Comparison of ENCODE assay signal across 22 cellular contexts in genomic region chr21:45170987-45171386, GRCh38.
"Had no signal": no experiment of that assay in that cellular context is flagged by ENCODE, and none has a peak within 500 bp of the region (broad histone marks: within the 10 kb centered on the region; RNA-seq: fewer than 3 reads in every experiment).

No MANE protein-coding gene starts in this region.

- H3K4me1 Mint-ChIP-seq: stimulated activated memory B cell treated with anti-CD40 and anti-IgM and Interleukin-4, amounts not matched to agents 10 μg/mL and 1 μg/mL and 100 μg/mL, for 72 hours had no signal

- H3K9ac ChIP-seq: parathyroid adenoma had no signal

- H3K27ac Mint-ChIP-seq: dendritic cell treated with granulocyte-macrophage colony-stimulating factor and Interleukin-4, amounts not matched to agents 40 ng/mL and 50 ng/mL, for 4 days; naive B cell; nephron; stimulated activated memory B cell treated with anti-CD40 and anti-IgM and Interleukin-4, amounts not matched to agents 10 μg/mL and 1 μg/mL and 100 μg/mL, for 72 hours; stimulated activated naive CD8-positive, alpha-beta T cell treated with anti-CD3 and anti-CD28 coated beads, Interleukin-15, Interleukin-2, amounts not matched to agents 100 ng/mL and 50 ng/mL, for 24 hours had no signal

- H2AFZ ChIP-seq: hepatocyte, parathyroid adenoma had no signal

- H3K36me3 ChIP-seq: vagina had no signal

- H3K9me3 ChIP-seq: psoas muscle, right lobe of liver, spleen, tibial artery, upper lobe of right lung, vagina had no signal

- H3K27me3 Mint-ChIP-seq: dendritic cell treated with granulocyte-macrophage colony-stimulating factor and Interleukin-4, amounts not matched to agents 40 ng/mL and 50 ng/mL, for 4 days; naive B cell; stimulated activated memory B cell treated with anti-CD40 and anti-IgM and Interleukin-4, amounts not matched to agents 10 μg/mL and 1 μg/mL and 100 μg/mL, for 72 hours; stimulated activated naive CD8-positive, alpha-beta T cell treated with anti-CD3 and anti-CD28 coated beads, Interleukin-15, Interleukin-2, amounts not matched to agents 100 ng/mL and 50 ng/mL, for 24 hours had no signal

- H3K4me2 ChIP-seq: hepatocyte had no signal

- H3K4me3 ChIP-seq: hepatocyte, psoas muscle, right lobe of liver, spleen, tibial artery, upper lobe of right lung, vagina had no signal

- H3K27ac ChIP-seq: foreskin keratinocyte, hepatocyte, parathyroid adenoma, psoas muscle, right lobe of liver, spleen, upper lobe of right lung, vagina had no signal

- H3K9me3 Mint-ChIP-seq: dendritic cell treated with granulocyte-macrophage colony-stimulating factor and Interleukin-4, amounts not matched to agents 40 ng/mL and 50 ng/mL, for 4 days; naive B cell; nephron; stimulated activated memory B cell treated with anti-CD40 and anti-IgM and Interleukin-4, amounts not matched to agents 10 μg/mL and 1 μg/mL and 100 μg/mL, for 72 hours; stimulated activated naive CD8-positive, alpha-beta T cell treated with anti-CD3 and anti-CD28 coated beads, Interleukin-15, Interleukin-2, amounts not matched to agents 100 ng/mL and 50 ng/mL, for 24 hours had no signal

- H3K79me2 ChIP-seq: hepatocyte, parathyroid adenoma had no signal

- ATAC-seq: foreskin keratinocyte; left colon; left ventricle myocardium superior; psoas muscle; right lobe of liver; stimulated activated memory B cell treated with anti-CD40 and anti-IgM and Interleukin-4, amounts not matched to agents 10 μg/mL and 1 μg/mL and 100 μg/mL, for 72 hours; upper lobe of right lung had no signal

- DNase-seq: foreskin keratinocyte; head of caudate nucleus; left colon; left ventricle myocardium superior; mesendoderm; naive B cell; psoas muscle; retina; right lobe of liver; spleen; stimulated activated CD4-positive, alpha-beta T cell treated with anti-CD3 and anti-CD28 coated beads, Interleukin-15, amount 100 ng/mL, for 24 hours; stimulated activated CD4-positive, alpha-beta T cell treated with anti-CD3 and anti-CD28 coated beads, Interleukin-1b, Interleukin-23, amount 100 ng/mL, for 48 hours; stimulated activated CD4-positive, alpha-beta T cell treated with anti-CD3 and anti-CD28 coated beads, Interleukin-4, amount 100 ng/mL, for 24 hours; tibial artery; upper lobe of right lung had no signal

- H3K27me3 ChIP-seq: foreskin keratinocyte, hepatocyte, right lobe of liver, spleen, tibial artery, upper lobe of right lung, vagina had no signal

- H3K4me1 ChIP-seq: parathyroid adenoma had no signal

- H3K4me3 Mint-ChIP-seq: dendritic cell treated with granulocyte-macrophage colony-stimulating factor and Interleukin-4, amounts not matched to agents 40 ng/mL and 50 ng/mL, for 4 days; naive B cell; nephron; stimulated activated memory B cell treated with anti-CD40 and anti-IgM and Interleukin-4, amounts not matched to agents 10 μg/mL and 1 μg/mL and 100 μg/mL, for 72 hours; stimulated activated naive CD8-positive, alpha-beta T cell treated with anti-CD3 and anti-CD28 coated beads, Interleukin-15, Interleukin-2, amounts not matched to agents 100 ng/mL and 50 ng/mL, for 24 hours had no signal
